ENCODE assay signal across 2 cellular contexts in the genomic region with DNA sequence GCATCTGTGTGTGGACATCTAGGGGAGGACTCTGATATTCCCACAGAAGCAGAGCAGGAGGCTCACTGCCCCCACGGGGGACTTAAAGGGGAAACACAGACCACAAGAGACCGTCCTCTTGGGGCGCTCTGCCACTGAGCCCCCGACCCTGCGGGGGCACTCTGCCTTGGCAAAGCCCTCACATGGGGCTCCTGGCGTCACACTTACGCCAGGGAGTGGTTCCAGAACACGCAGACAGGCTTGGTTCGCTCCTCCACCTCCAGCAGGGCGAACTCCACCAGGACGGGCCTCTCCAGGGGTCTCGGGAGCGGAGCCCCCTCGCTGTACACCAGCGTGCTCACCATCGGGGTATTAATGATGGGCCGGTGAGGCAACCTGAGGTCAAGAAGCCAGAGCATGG.
TF ChIP-seq lines count a peak whose summit lies in the region.

No MANE protein-coding gene starts in this region.

TF ChIP-seq in A549, 52 proteins besides CTCF, POLR2A, EP300 and RAD21:
- TF ChIP-seq SREBF2 (IDR thresholded peaks at IDR 0.05) (no peak), EHF (CRISPR knock-in tag; IDR thresholded peaks at IDR 0.05) (no peak), RARB (CRISPR knock-in tag; IDR thresholded peaks at IDR 0.05) (no peak), PHF8 (IDR thresholded peaks at IDR 0.05; ENCODE audit: borderline replicate concordance, low read depth) (no peak)

TF ChIP-seq in H1, 55 proteins besides CTCF, POLR2A, EP300 and RAD21:
- TF ChIP-seq E2F6 (IDR thresholded peaks at IDR 0.05) (no peak), RXRA (IDR thresholded peaks at IDR 0.05; ENCODE audit: insufficient read depth, low read depth, low read length) (no peak), CEBPB (IDR thresholded peaks at IDR 0.05; ENCODE audit: low read depth, low read length) (no peak), FOSL1 (IDR thresholded peaks at IDR 0.05; ENCODE audit: insufficient read depth, low read depth, low read length) (no peak), EZH2 (IDR thresholded peaks at IDR 0.05; ENCODE audit: low read depth, low read length, severe bottlenecking) (no peak), EGR1 (IDR thresholded peaks at IDR 0.05; ENCODE audit: borderline replicate concordance, low read depth, low read length) (no peak), JUND (IDR thresholded peaks at IDR 0.05; ENCODE audit: low read length) (no peak), POLR2AphosphoS5 (IDR thresholded peaks at IDR 0.05; ENCODE audit: low read depth, low read length) (no peak), NANOG (IDR thresholded peaks at IDR 0.05; ENCODE audit: insufficient read depth, low read depth, low read length, poor library complexity, severe bottlenecking) (no peak), ATF2 (IDR thresholded peaks at IDR 0.05; ENCODE audit: low read length) (no peak), MAX (IDR thresholded peaks at IDR 0.05) (no peak), CREB1 (IDR thresholded peaks at IDR 0.05) (no peak), RNF2 (IDR thresholded peaks at IDR 0.05; ENCODE audit: borderline replicate concordance, low read depth, low read length, missing control alignments, poor library complexity, severe bottlenecking) (no peak), JUN (IDR thresholded peaks at IDR 0.05; ENCODE audit: low read depth, low read length) (no peak), BRCA1 (IDR thresholded peaks at IDR 0.05; ENCODE audit: low read depth, low read length) (no peak), CTBP2 (IDR thresholded peaks at IDR 0.05; ENCODE audit: borderline replicate concordance, insufficient read depth, insufficient read length, low read length) (no peak), RFX5 (IDR thresholded peaks at IDR 0.05; ENCODE audit: borderline replicate concordance, low read depth, low read length) (no peak)
